6 cellular contexts compared by ENCODE assay signal in genomic region chr1:70573317-70573843, GRCh38.
"Had no signal": no experiment of that assay in that cellular context is flagged by ENCODE, and none has a peak within 500 bp of the region (broad histone marks: within the 10 kb centered on the region; RNA-seq: fewer than 3 reads in every experiment).

No MANE protein-coding gene starts in this region.

- H3K27ac ChIP-seq: HL-60 had no signal

- ATAC-seq: HepG2 had no signal

- DNase-seq: IMR-90, KBM-7, KG1 had no signal

- FAIRE-seq: HepG2, HTR-8/SVneo had no signal
